ENCODE assay signal across 19 cellular contexts in the genomic region with DNA sequence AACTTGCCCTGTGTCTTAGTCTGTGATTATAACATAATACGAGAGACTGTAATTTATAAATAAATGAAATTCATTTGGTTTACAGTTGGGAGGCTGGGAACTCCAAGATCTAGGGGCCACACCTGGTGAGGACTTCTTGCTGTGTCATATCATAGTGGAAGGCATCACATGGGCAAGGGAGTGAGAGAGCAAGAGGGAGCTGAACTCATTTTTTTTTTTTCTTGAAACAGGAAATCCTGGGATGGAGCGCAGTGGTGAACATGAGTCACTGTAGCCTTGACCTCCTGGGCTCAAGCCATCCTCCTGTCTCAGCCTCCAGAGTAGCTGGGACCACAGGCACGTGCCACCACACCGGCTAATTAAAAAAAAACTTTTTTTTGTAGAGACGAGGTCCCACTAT. TPM values are rescaled to one million over a fixed set of nuclear protein-coding genes. Genes with fewer than 3 reads are reported as not detected.
DNase-seq lines count a peak whose midpoint lies in the region; ATAC-seq and TF ChIP-seq lines count a peak whose summit lies in the region.
"Had no signal": no experiment of that assay in that cellular context is flagged by ENCODE, and none has a peak within 500 bp of the region (broad histone marks: within the 10 kb centered on the region; RNA-seq: fewer than 3 reads in every experiment).

No MANE protein-coding gene starts in this region.

- WGBS in sigmoid colon, 2 donors: 96 to 97% methylated on average over 5 of the region's 5 CpGs

- TF ChIP-seq POLR2A in sigmoid colon (IDR thresholded peaks at IDR 0.05): no peak

- TF ChIP-seq CTCF in fibroblast of pulmonary artery (IDR thresholded peaks at IDR 0.05; ENCODE audit: low read length, missing control alignments) (no peak), glutamatergic neuron (IDR thresholded peaks at IDR 0.05; ENCODE audit: partially characterized antibody, unreplicated experiment) (no peak), sigmoid colon (IDR thresholded peaks at IDR 0.05) (no peak)

- intact Hi-C loops in sigmoid colon (cut with DNase I): no loop called here

- no peaks in the 10 kb centered on the region for H3K9me3 Mint-ChIP-seq in activated T-helper 17 cell treated with anti-CD3 and anti-CD28 coated beads, Interleukin-2, amount 50 U/mL, for 72 hours
- no peaks in the 10 kb centered on the region for H3K9me3 Mint-ChIP-seq in glutamatergic neuron (ENCODE audit: unreplicated experiment)
- H3K9me3 Mint-ChIP-seq: CD4-positive, alpha-beta T cell; HFFc6 had no signal

- DNase-seq in A172 (ENCODE audit: low spot score): peak; percentile 46
- DNase-seq in ELR (ENCODE audit: low read depth): peak; percentile 22
- DNase-seq in fibroblast of pulmonary artery (ENCODE audit: low read depth): peak; percentile 7
- no peak for DNase-seq in mesenteric fat pad (ENCODE audit: low spot score)
- DNase-seq in glutamatergic neuron: no peak
- DNase-seq in sigmoid colon: no peak
- DNase-seq: AML-193; Caco-2; CD4-positive, alpha-beta T cell; GDM1; GOT3; H7; HFFc6 had no signal

- no peak overlapping the region for H3K4me3 ChIP-seq in fibroblast of pulmonary artery (replicated peaks; ENCODE audit: low read depth, low read length)
- H3K4me3 ChIP-seq in sigmoid colon: no peak overlapping the region
- H3K4me3 ChIP-seq: A549 had no signal

- no peak for ATAC-seq in activated T-helper 17 cell treated with anti-CD3 and anti-CD28 coated beads, Interleukin-2, amount 50 U/mL, for 72 hours (replicated peaks)
- no peak for ATAC-seq in GM18498 (IDR thresholded peaks at IDR 0.05; ENCODE audit: unreplicated experiment)
- ATAC-seq: A549, HCT116 had no signal

- TF ChIP-seq EP300 in sigmoid colon (IDR thresholded peaks at IDR 0.05): no peak

- no peak overlapping the region for H3K27ac ChIP-seq in sigmoid colon
- H3K27ac ChIP-seq: A549, C4-2B had no signal

- H3K36me3 ChIP-seq in sigmoid colon: peaks cover 0 to 27% (median 4%) of the 10 kb centered on the region in 4 donors

- no peaks in the 10 kb centered on the region for H3K27me3 Mint-ChIP-seq in activated T-helper 17 cell treated with anti-CD3 and anti-CD28 coated beads, Interleukin-2, amount 50 U/mL, for 72 hours
- H3K27me3 Mint-ChIP-seq in glutamatergic neuron (ENCODE audit: unreplicated experiment): no peaks in the 10 kb centered on the region
- H3K27me3 Mint-ChIP-seq: CD4-positive, alpha-beta T cell had no signal

- H3K4me3 Mint-ChIP-seq in activated T-helper 17 cell treated with anti-CD3 and anti-CD28 coated beads, Interleukin-2, amount 50 U/mL, for 72 hours: no peak overlapping the region
- no peak overlapping the region for H3K4me3 Mint-ChIP-seq in glutamatergic neuron (ENCODE audit: unreplicated experiment)
- H3K4me3 Mint-ChIP-seq: CD4-positive, alpha-beta T cell; HFFc6 had no signal

- peaks cover 21% of the 10 kb centered on the region for H3K36me3 Mint-ChIP-seq in activated T-helper 17 cell treated with anti-CD3 and anti-CD28 coated beads, Interleukin-2, amount 50 U/mL, for 72 hours (ENCODE audit: low read depth)
- no peaks in the 10 kb centered on the region for H3K36me3 Mint-ChIP-seq in glutamatergic neuron (ENCODE audit: unreplicated experiment)

- H3K27ac Mint-ChIP-seq in activated T-helper 17 cell treated with anti-CD3 and anti-CD28 coated beads, Interleukin-2, amount 50 U/mL, for 72 hours: peak overlapping the region; percentile 50
- H3K27ac Mint-ChIP-seq in glutamatergic neuron (ENCODE audit: unreplicated experiment): no peak overlapping the region
- H3K27ac Mint-ChIP-seq: CD4-positive, alpha-beta T cell; HFFc6 had no signal

- H3K9me3 ChIP-seq in sigmoid colon: no peaks in the 10 kb centered on the region
- H3K9me3 ChIP-seq: A549, Caco-2 had no signal

- H3K4me1 ChIP-seq in sigmoid colon: no peaks in the 10 kb centered on the region
- H3K4me1 ChIP-seq: Caco-2 had no signal

- H3K27me3 ChIP-seq in sigmoid colon: no peaks in the 10 kb centered on the region

- H3K4me1 Mint-ChIP-seq in activated T-helper 17 cell treated with anti-CD3 and anti-CD28 coated beads, Interleukin-2, amount 50 U/mL, for 72 hours: no peaks in the 10 kb centered on the region
- H3K4me1 Mint-ChIP-seq in glutamatergic neuron (ENCODE audit: low read depth, unreplicated experiment): no peaks in the 10 kb centered on the region

RNA-seq across cellular contexts. Expression of gene MLANA, which starts 7.2 kb away (rescaled TPM):
- not detected in 2 replicates for total RNA-seq in A172 (2014; rRNA removed; shearing (Covaris generic))
- not detected for total RNA-seq in activated T-helper 17 cell treated with anti-CD3 and anti-CD28 coated beads, Interleukin-2, amount 50 U/mL, for 72 hours
- total RNA-seq in mesenteric fat pad (not detected), glutamatergic neuron (ENCODE audit: unreplicated experiment) (not detected), sigmoid colon (not detected)
- polyA plus RNA-seq in sigmoid colon: not detected
- total RNA-seq: Caco-2; CD4-positive, alpha-beta T cell; H7; HFFc6 had no signal
- polyA plus RNA-seq: A549, BJ had no signal

Comparison
In these comparisons a context has a peak if more than half of its experiments do, and no peak if none do; other contexts are left out.
1. DNase-seq: peak in A172 (single experiment), ELR (single experiment) and fibroblast of pulmonary artery (single experiment); none in mesenteric fat pad (single experiment), glutamatergic neuron (single experiment) and sigmoid colon (single experiment).